8 cellular contexts compared by ENCODE assay signal in genomic region chr1:235998812-235999211, GRCh38.
DNase-seq lines count a peak whose midpoint lies in the region; ATAC-seq, FAIRE-seq and TF ChIP-seq lines count a peak whose summit lies in the region.

No MANE protein-coding gene starts in this region.

- no peak for TF ChIP-seq RAD21 in HCT116 (IDR thresholded peaks at IDR 0.05; ENCODE audit: low read depth)

- no peaks in the 10 kb centered on the region for H3K9me2 ChIP-seq in HCT116 (ENCODE audit: insufficient read depth)

- H3K27me3 Mint-ChIP-seq in central memory CD8-positive, alpha-beta T cell = no peaks in the 10 kb centered on the region

- POLR2A ChIA-PET in HCT116 (lab: Charles Lee) = no interaction called here

- FAIRE-seq in GM18507 (lab: Jason Lieb, UNC) = no peak

- CTCF ChIA-PET in HCT116 (lab: Charles Lee) = no interaction called here

- no peak for TF ChIP-seq POLR2A in HCT116 (IDR thresholded peaks at IDR 0.05; ENCODE audit: borderline replicate concordance, extremely low read depth, insufficient read depth, insufficient read length)

- no peak overlapping the region for H3K9ac ChIP-seq in HCT116 (ENCODE audit: low read length)

- TF ChIP-seq CTCF in HCT116 (IDR thresholded peaks at IDR 0.05 in 2 of 3, conservative IDR thresholded peaks at IDR 0.05 in 1 of 3; ENCODE audit: borderline replicate concordance in 1 of 3, insufficient read depth in 1 of 3, low read depth in 2 of 3, low read length in 2 of 3) (no peak), tibial artery (IDR thresholded peaks at IDR 0.05) (no peak)

- no peaks in the 10 kb centered on the region for H3K79me2 ChIP-seq in HCT116 (ENCODE audit: insufficient read depth, low read length)

- peak overlapping the region; percentile 94 for H3K27ac Mint-ChIP-seq in central memory CD8-positive, alpha-beta T cell (ENCODE audit: low read depth)

- H3K4me1 Mint-ChIP-seq in central memory CD8-positive, alpha-beta T cell = peaks cover 33% of the 10 kb centered on the region

- peaks cover 9% of the 10 kb centered on the region for H3K36me3 Mint-ChIP-seq in central memory CD8-positive, alpha-beta T cell (ENCODE audit: insufficient read depth)

- H3K27ac ChIP-seq in HCT116 (ENCODE audit: low read depth, low read length) (no peak overlapping the region), tibial artery (no peak overlapping the region)

- H3K36me3 ChIP-seq in HCT116 (ENCODE audit: control insufficient read depth in 1 of 2, insufficient read depth in 2 of 2, low read length in 2 of 2) (no peaks in the 10 kb centered on the region), tibial artery (peaks cover 24 to 77% (median 51%) of the 10 kb centered on the region in 3 donors)

- peak overlapping the region; percentile 74 for H2AFZ ChIP-seq in HCT116 (ENCODE audit: low read depth, low read length, poor library complexity, severe bottlenecking)

- H4K20me1 ChIP-seq in HCT116 (ENCODE audit: insufficient read depth) = no peaks in the 10 kb centered on the region

- H3K4me2 ChIP-seq in HCT116 (ENCODE audit: low read length) = peak overlapping the region; percentile 52

- no peak overlapping the region for H3K4me3 ChIP-seq in HCT116 (replicated peaks in 1 of 2; ENCODE audit: low read depth in 1 of 2, low read length in 2 of 2)
- H3K4me3 ChIP-seq in tibial artery = no peak overlapping the region

- peaks cover 8 to 36% of the 10 kb centered on the region in 2 experiments for H3K4me1 ChIP-seq in HCT116 (ENCODE audit: control insufficient read depth in 1 of 2, insufficient read depth in 2 of 2, low read length in 2 of 2)
- no peaks in the 10 kb centered on the region for H3K4me1 ChIP-seq in tibial artery

- peak overlapping the region; percentile 47 for H3K4me3 Mint-ChIP-seq in central memory CD8-positive, alpha-beta T cell

- intact Hi-C loops in HCT116 (cut with micrococcal nuclease) = no loop called here
- intact Hi-C loops in tibial artery (cut with DNase I; ENCODE audit: low total_unique reads) = no loop called here

- no peaks in the 10 kb centered on the region for H3K9me3 Mint-ChIP-seq in central memory CD8-positive, alpha-beta T cell

- ATAC-seq in HCT116 (peak; percentile 66), HG02970 (IDR thresholded peaks at IDR 0.05; ENCODE audit: low FRiP score, unreplicated experiment) (no peak)
- ATAC-seq in central memory CD8-positive, alpha-beta T cell (replicated peaks; ENCODE audit: extremely low read depth, poor library complexity, severe bottlenecking) = peak; percentile 55

- no peaks in the 10 kb centered on the region for H3K27me3 ChIP-seq in HCT116 (ENCODE audit: insufficient read depth, low read length)
- no peaks in the 10 kb centered on the region for H3K27me3 ChIP-seq in tibial artery

- RAD21 ChIA-PET in HCT116 (lab: Charles Lee; ENCODE audit: low non-redundant PET in 1 of 2, low total read pairs in 2 of 2, uncharacterized antibody in 2 of 2, unreplicated experiment in 2 of 2) = no interaction called here

- H3K9me3 ChIP-seq in HCT116 (ENCODE audit: control insufficient read depth in 1 of 2, insufficient read depth in 1 of 2, low read depth in 1 of 2, low read length in 2 of 2) = no peaks in the 10 kb centered on the region
- no peaks in the 10 kb centered on the region for H3K9me3 ChIP-seq in tibial artery

- DNase-seq in GM18507 (ENCODE audit: extremely low spot score, insufficient read length, low read depth) = peak; percentile 23
- no peak for DNase-seq in HCT116 (ENCODE audit: low read depth, low spot score)
- DNase-seq in RPMI7951 (ENCODE audit: low read depth) = peak; percentile 60
- peak in 1 of 2 donors; percentile 47 for DNase-seq in central memory CD8-positive, alpha-beta T cell (ENCODE audit: low spot score in 2 of 2)
- DNase-seq in stimulated activated CD8-positive, alpha-beta memory T cell treated with anti-CD3 and anti-CD28 coated beads, Interleukin-7, amount 100 ng/mL, for 48 hours (ENCODE audit: extremely low read depth in 1 of 2, low read depth in 1 of 2) = peak; percentile 22 to 71
- DNase-seq in HuH-7 (ENCODE audit: low spot score) = no peak
- no peak for DNase-seq in tibial artery

- BruUV-seq in HCT116 (replicated peaks; lab: Mats Ljungman, UMichigan) = no TSS peak

TF ChIP-seq in HCT116, 20 proteins besides CTCF, POLR2A, EP300 and RAD21:
- no peak for TF ChIP-seq JUND (IDR thresholded peaks at IDR 0.05)
- TF ChIP-seq ZFX (IDR thresholded peaks at IDR 0.05) = no peak
- TF ChIP-seq ATF3 (IDR thresholded peaks at IDR 0.05) = no peak
- no peak for TF ChIP-seq SP1 (IDR thresholded peaks at IDR 0.05; ENCODE audit: low read depth)
- TF ChIP-seq REST (IDR thresholded peaks at IDR 0.05; ENCODE audit: low read depth) = no peak
- no peak for TF ChIP-seq CBX3 (IDR thresholded peaks at IDR 0.05; ENCODE audit: low read depth)
- TF ChIP-seq EZH2phosphoT487 (IDR thresholded peaks at IDR 0.05; ENCODE audit: borderline replicate concordance) = no peak
- TF ChIP-seq EGR1 (IDR thresholded peaks at IDR 0.05; ENCODE audit: low read depth) = no peak
- TF ChIP-seq EZH2 (IDR thresholded peaks at IDR 0.05) = no peak
- TF ChIP-seq ZNF274 (IDR thresholded peaks at IDR 0.05; ENCODE audit: low read depth, low read length) = no peak
- TF ChIP-seq, protein P1, sequence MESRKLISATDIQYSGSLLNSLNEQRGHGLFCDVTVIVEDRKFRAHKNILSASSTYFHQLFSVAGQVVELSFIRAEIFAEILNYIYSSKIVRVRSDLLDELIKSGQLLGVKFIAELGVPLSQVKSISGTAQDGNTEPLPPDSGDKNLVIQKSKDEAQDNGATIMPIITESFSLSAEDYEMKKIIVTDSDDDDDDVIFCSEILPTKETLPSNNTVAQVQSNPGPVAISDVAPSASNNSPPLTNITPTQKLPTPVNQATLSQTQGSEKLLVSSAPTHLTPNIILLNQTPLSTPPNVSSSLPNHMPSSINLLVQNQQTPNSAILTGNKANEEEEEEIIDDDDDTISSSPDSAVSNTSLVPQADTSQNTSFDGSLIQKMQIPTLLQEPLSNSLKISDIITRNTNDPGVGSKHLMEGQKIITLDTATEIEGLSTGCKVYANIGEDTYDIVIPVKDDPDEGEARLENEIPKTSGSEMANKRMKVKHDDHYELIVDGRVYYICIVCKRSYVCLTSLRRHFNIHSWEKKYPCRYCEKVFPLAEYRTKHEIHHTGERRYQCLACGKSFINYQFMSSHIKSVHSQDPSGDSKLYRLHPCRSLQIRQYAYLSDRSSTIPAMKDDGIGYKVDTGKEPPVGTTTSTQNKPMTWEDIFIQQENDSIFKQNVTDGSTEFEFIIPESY (IDR thresholded peaks at IDR 0.05; ENCODE audit: extremely low read depth, insufficient replicate concordance, low read length) = no peak
- no peak for TF ChIP-seq SIN3A (IDR thresholded peaks at IDR 0.05; ENCODE audit: low read depth)
- no peak for TF ChIP-seq YY1 (IDR thresholded peaks at IDR 0.05; ENCODE audit: extremely low read depth, insufficient replicate concordance, low read depth, low read length)
- no peak for TF ChIP-seq SRF (IDR thresholded peaks at IDR 0.05; ENCODE audit: low read depth)
- TF ChIP-seq TCF7L2 (IDR thresholded peaks at IDR 0.05; ENCODE audit: borderline replicate concordance, extremely low read depth, insufficient read depth, insufficient read length) = no peak
- TF ChIP-seq, protein P2, sequence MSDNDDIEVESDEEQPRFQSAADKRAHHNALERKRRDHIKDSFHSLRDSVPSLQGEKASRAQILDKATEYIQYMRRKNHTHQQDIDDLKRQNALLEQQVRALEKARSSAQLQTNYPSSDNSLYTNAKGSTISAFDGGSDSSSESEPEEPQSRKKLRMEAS (IDR thresholded peaks at IDR 0.05) = no peak
- TF ChIP-seq POLR2AphosphoS5 (IDR thresholded peaks at IDR 0.05; ENCODE audit: low read depth, low read length) = no peak
- TF ChIP-seq FOSL1 (IDR thresholded peaks at IDR 0.05; ENCODE audit: low read depth) = no peak
- TF ChIP-seq ELF1 (IDR thresholded peaks at IDR 0.05; ENCODE audit: borderline replicate concordance, low read depth) = no peak

Comparison
In these comparisons a context has a peak if more than half of its experiments do, and no peak if none do; other contexts are left out.
1. DNase-seq: peak in GM18507 (single experiment), RPMI7951 (single experiment) and stimulated activated CD8-positive, alpha-beta memory T cell treated with anti-CD3 and anti-CD28 coated beads, Interleukin-7, amount 100 ng/mL, for 48 hours (2 of 2); none in HCT116 (single experiment), HuH-7 (single experiment) and tibial artery (0 of 2).